Comparison of ENCODE assay signal across 16 cellular contexts in the genomic region with DNA sequence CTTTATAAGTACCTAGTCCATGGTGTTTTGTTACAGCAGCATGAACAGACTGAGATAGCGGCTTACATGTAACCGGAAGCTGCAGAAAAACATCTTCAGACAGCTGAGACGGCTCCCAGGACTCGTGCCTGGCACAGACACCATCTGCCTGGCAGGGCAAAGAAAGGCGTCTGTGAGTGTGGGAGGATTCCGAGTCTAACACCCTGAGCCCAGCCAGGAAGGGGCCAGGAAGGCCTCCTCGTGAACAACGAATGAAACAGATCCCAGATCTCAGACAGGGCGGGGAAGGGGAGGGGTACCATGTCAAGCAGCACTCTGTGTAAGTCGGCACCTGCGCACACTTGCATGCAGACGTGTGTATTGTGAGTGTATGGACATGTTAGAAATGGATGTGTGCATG. TPM values are rescaled to one million over a fixed set of nuclear protein-coding genes. Genes with fewer than 3 reads are reported as not detected.
"Had no signal": no experiment of that assay in that cellular context is flagged by ENCODE, and none has a peak within 500 bp of the region (broad histone marks: within the 10 kb centered on the region; RNA-seq: fewer than 3 reads in every experiment).

No MANE protein-coding gene starts in this region.

- DNase-seq: activated CD4-positive, alpha-beta T cell treated with anti-CD3 and anti-CD28 coated beads, Interleukin-2, amount 50 U/mL, for 4 hours; activated naive CD4-positive, alpha-beta T cell; activated naive CD8-positive, alpha-beta T cell treated with anti-CD3 and anti-CD28 coated beads, Interleukin-2, amount 10 ng/mL, durations not matched to agents 7 days and 5 days; activated T-cell treated with anti-CD3 and anti-CD28 coated beads for 4 hours; left ventricle myocardium inferior; naive thymus-derived CD8-positive, alpha-beta T cell; small intestine; T-cell; T1000; testis; upper lobe of right lung had no signal

- H3K9me3 ChIP-seq: gastroesophageal sphincter, left ventricle myocardium inferior, right atrium auricular region, testis, upper lobe of right lung had no signal

- ATAC-seq: activated CD4-positive, CD25-positive, alpha-beta regulatory T cell treated with anti-CD3 and anti-CD28 coated beads, Interleukin-2, amount 50 U/mL, for 24 hours; gastroesophageal sphincter; naive thymus-derived CD8-positive, alpha-beta T cell; T-cell; upper lobe of right lung had no signal

- H3K36me3 ChIP-seq: left ventricle myocardium inferior, right atrium auricular region, upper lobe of right lung had no signal

- H3K27ac ChIP-seq: gastroesophageal sphincter, left ventricle myocardium inferior, right atrium auricular region, testis had no signal

- H3K27me3 ChIP-seq: gastroesophageal sphincter, right atrium auricular region, testis, upper lobe of right lung had no signal

- H3K4me3 ChIP-seq: gastroesophageal sphincter, left ventricle myocardium inferior, right atrium auricular region, testis, upper lobe of right lung had no signal

RNA-seq across cellular contexts. Expression of a gene that starts 39.6 kb away (rescaled TPM):
- total RNA-seq: cerebellum had no signal

RNA-seq across cellular contexts. Expression of a gene that starts 55.7 kb away (rescaled TPM):
- total RNA-seq: progenitor cell of endocrine pancreas had no signal
